ENCODE assay signal across 8 cellular contexts in the genomic region with DNA sequence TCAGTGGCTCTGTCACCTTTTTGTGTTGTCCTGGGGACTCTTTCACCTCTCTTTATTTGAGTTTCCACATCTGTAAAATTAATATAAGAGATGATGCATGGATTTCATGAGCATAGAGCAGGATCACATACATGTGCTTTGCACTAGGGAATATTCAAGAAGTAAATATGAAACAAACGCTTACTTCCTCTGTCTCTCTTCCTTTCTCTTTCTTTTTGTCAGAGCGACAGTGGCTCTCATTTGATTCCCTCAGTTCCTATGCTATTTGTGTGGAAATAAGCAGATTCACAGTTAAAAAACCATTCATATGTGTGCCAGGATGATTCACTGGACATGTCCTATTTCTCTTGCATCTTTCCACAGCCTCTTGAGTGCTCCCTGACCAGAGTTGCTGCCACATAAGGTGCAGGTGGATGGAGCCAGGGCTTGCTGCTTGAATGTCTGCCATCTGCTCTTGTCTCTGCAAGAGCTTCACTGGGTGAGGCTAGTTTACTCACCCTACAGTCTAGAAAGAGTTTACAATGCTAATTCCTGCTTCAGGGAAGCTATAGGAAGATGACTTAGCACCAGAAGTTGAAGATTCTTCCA.
DNase-seq lines count a peak whose midpoint lies in the region; ATAC-seq and TF ChIP-seq lines count a peak whose summit lies in the region.

No MANE protein-coding gene starts in this region.

- no peaks in the 10 kb centered on the region for H3K9me3 ChIP-seq in effector memory CD4-positive, alpha-beta T cell (ENCODE audit: control insufficient read depth, low read length)

- peaks cover 41% of the 10 kb centered on the region for H3K4me1 ChIP-seq in effector memory CD4-positive, alpha-beta T cell (ENCODE audit: control insufficient read depth, insufficient read depth, low read length, poor library complexity, severe bottlenecking)

- H3K27me3 Mint-ChIP-seq in Calu3 (ENCODE audit: unreplicated experiment) = no peaks in the 10 kb centered on the region

- no peaks in the 10 kb centered on the region for H3K36me3 ChIP-seq in effector memory CD4-positive, alpha-beta T cell (ENCODE audit: control insufficient read depth, insufficient read depth, low read length)

- no peak for TF ChIP-seq CTCF in Calu3 (IDR thresholded peaks at IDR 0.05; ENCODE audit: unreplicated experiment)

- peak overlapping the region; percentile 9 for H3K4me3 ChIP-seq in effector memory CD4-positive, alpha-beta T cell (ENCODE audit: insufficient read depth, low read depth, low read length, poor library complexity, severe bottlenecking)

- peak; percentile 67 for ATAC-seq in GM21381 (IDR thresholded peaks at IDR 0.05; ENCODE audit: unreplicated experiment)
- ATAC-seq in HG03520 (IDR thresholded peaks at IDR 0.05; ENCODE audit: unreplicated experiment) = peak; percentile 57

- peak overlapping the region; percentile 39 for H3K27ac ChIP-seq in effector memory CD4-positive, alpha-beta T cell (ENCODE audit: insufficient read depth, low read length, poor library complexity, severe bottlenecking)

- H3K4me3 Mint-ChIP-seq in Calu3 (ENCODE audit: low read depth, unreplicated experiment) = no peak overlapping the region

- peak; percentile 28 for DNase-seq in GM03348 (ENCODE audit: low spot score)
- no peak for DNase-seq in effector memory CD4-positive, alpha-beta T cell
- DNase-seq in C1 segment of cervical spinal cord (lab: John Stamatoyannopoulos, UW) = no peak
- DNase-seq in Calu3 = no peak
- DNase-seq in stimulated activated CD4-positive, alpha-beta T cell treated with anti-CD3 and anti-CD28 coated beads, Interleukin-15, amount 100 ng/mL, for 24 hours = no peak
- DNase-seq in cerebellar nuclear complex (lab: John Stamatoyannopoulos, UW) = no peak

- H3K27ac Mint-ChIP-seq in Calu3 (ENCODE audit: unreplicated experiment) = no peak overlapping the region

- peaks cover 47% of the 10 kb centered on the region for H3K4me1 Mint-ChIP-seq in Calu3 (ENCODE audit: low read depth, unreplicated experiment)

- H3K27me3 ChIP-seq in effector memory CD4-positive, alpha-beta T cell (replicated peaks; ENCODE audit: control insufficient read depth, insufficient read depth, low read length, poor library complexity, severe bottlenecking) = no peaks in the 10 kb centered on the region

- intact Hi-C loops in Calu3 (cut with micrococcal nuclease; ENCODE audit: unreplicated experiment) = loop anchor here (5.0 kb wide), 1 partner anchor 93 kb away; no protein-coding TSS in a partner anchor

- CTCF ChIA-PET in Calu3 (lab: Charles Lee) = no interaction called here

- no peaks in the 10 kb centered on the region for H3K9me3 Mint-ChIP-seq in Calu3 (ENCODE audit: low read depth, unreplicated experiment)

- H3K36me3 Mint-ChIP-seq in Calu3 (ENCODE audit: insufficient read depth, unreplicated experiment) = peaks cover 9% of the 10 kb centered on the region

- BruUV-seq in Calu3 (replicated peaks; lab: Mats Ljungman, UMichigan) = no TSS peak
